13 cellular contexts compared by ENCODE assay signal in the genomic region with DNA sequence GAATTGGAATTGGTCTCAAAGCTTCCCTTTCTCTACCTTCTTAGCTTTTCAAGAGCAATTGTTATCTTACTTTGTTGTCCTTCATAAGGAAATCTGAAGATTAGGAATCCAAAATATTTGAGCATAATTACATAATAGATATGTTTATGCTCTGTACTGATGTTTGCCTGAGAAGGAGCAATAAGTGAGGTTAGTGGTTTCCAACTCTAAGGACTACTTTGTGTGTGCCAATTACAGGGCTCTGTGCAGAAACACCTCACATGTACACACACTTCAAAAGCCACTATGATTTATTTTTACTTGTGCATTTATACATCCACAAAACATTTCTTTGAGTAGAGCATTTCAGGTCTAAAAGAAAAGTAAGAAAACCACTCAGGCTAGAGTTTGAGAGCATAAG.
"Had no signal": no experiment of that assay in that cellular context is flagged by ENCODE, and none has a peak within 500 bp of the region (broad histone marks: within the 10 kb centered on the region; RNA-seq: fewer than 3 reads in every experiment).

No MANE protein-coding gene starts in this region.

- H3K27ac ChIP-seq: colonic mucosa, gastroesophageal sphincter, upper lobe of left lung had no signal

- H3K9me3 ChIP-seq: colonic mucosa, upper lobe of left lung had no signal

- H3K27me3 ChIP-seq: colonic mucosa, gastroesophageal sphincter, upper lobe of left lung had no signal

- H3K4me3 ChIP-seq: colonic mucosa, gastroesophageal sphincter, upper lobe of left lung had no signal

- ATAC-seq: gastroesophageal sphincter; right cardiac atrium; stimulated activated effector memory CD8-positive, alpha-beta T cell treated with anti-CD3 and anti-CD28 coated beads, Interleukin-12 subunit alpha, Interleukin-12 subunit beta, amount 100 ng/mL, for 72 hours had no signal

- H3K4me1 ChIP-seq: colonic mucosa, gastroesophageal sphincter, upper lobe of left lung had no signal

- H3K36me3 ChIP-seq: colonic mucosa, gastroesophageal sphincter, upper lobe of left lung had no signal

- DNase-seq: activated CD4-positive, alpha-beta T cell treated with anti-CD3 and anti-CD28 coated beads for 1 hour; activated CD4-positive, alpha-beta T cell treated with anti-CD3 and anti-CD28 coated beads, Interleukin-2, amount 50 U/mL, for 48 hours; activated gamma-delta T cell treated with Interleukin-2 at 50 U/mL for 16 hours; activated naive CD8-positive, alpha-beta T cell treated with anti-CD3 and anti-CD28 coated beads, Interleukin-2, amount 10 ng/mL, durations not matched to agents 7 days and 5 days; activated T-cell treated with anti-CD3 and anti-CD28 coated beads, Interleukin-2, amount 50 U/mL, for 48 hours; colonic mucosa; effector CD4-positive, alpha-beta T cell; midbrain; right cardiac atrium; T1000; upper lobe of left lung had no signal
